Comparison of ENCODE assay signal across 9 cellular contexts in the genomic region with DNA sequence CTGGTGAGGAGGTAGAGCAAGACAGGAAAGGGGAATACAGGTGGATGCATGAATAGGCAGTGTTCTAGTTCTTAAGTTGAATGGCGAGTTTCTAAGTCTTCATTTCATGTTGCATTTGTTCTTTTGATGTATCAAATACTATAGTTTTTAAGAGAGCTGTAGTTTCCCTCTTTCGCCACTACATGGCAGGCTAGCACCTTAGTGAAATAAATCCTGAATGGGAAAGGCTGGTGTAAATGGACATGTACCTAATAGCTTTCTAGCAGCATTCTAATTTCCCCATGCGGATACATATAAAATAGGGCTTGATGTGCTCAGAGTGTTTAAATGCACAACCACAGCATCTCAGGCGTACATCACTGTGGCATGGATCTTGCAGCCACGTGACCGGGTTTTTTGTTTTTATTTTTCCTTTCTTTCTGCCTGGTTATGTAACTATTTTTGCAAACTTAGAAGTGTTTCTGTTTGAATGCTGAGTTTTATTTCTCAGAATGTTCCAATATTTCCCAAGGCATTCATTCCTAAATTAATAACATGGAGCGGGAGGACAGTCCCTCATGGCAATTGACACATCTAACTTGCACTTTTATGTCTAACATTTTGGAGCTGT. TPM values are rescaled to one million over a fixed set of nuclear protein-coding genes. Genes with fewer than 3 reads are reported as not detected.
DNase-seq lines count a peak whose midpoint lies in the region; ATAC-seq, FAIRE-seq and TF ChIP-seq lines count a peak whose summit lies in the region.
"Had no signal": no experiment of that assay in that cellular context is flagged by ENCODE, and none has a peak within 500 bp of the region (broad histone marks: within the 10 kb centered on the region; RNA-seq: fewer than 3 reads in every experiment).

No MANE protein-coding gene starts in this region.

- peak; percentile 53 to 77 (median 72) for ATAC-seq in pancreas
- ATAC-seq in HG02610 (IDR thresholded peaks at IDR 0.05; ENCODE audit: unreplicated experiment) = no peak

- H3K4me3 Mint-ChIP-seq in Caco-2 (ENCODE audit: unreplicated experiment) = no peak overlapping the region
- no peak overlapping the region for H3K4me3 Mint-ChIP-seq in activated CD4-positive, alpha-beta T cell treated with anti-CD3 and anti-CD28 coated beads, Interleukin-2, amount 10 ng/mL, durations not matched to agents 7 days and 5 days
- H3K4me3 Mint-ChIP-seq: T-helper 1 cell treated with Interleukin-12 subunit alpha and Interleukin-12 subunit beta and Interleukin-4 antibody, amounts not matched to agents 30 μg/mL and 1 μg/mL, for 36 hours had no signal

- no peaks in the 10 kb centered on the region for H3K36me3 Mint-ChIP-seq in Caco-2 (ENCODE audit: insufficient read depth, unreplicated experiment)
- H3K36me3 Mint-ChIP-seq in activated CD4-positive, alpha-beta T cell treated with anti-CD3 and anti-CD28 coated beads, Interleukin-2, amount 10 ng/mL, durations not matched to agents 7 days and 5 days (ENCODE audit: low read depth) = no peaks in the 10 kb centered on the region

- H3K9me3 Mint-ChIP-seq in Caco-2 (ENCODE audit: unreplicated experiment) = no peaks in the 10 kb centered on the region
- no peaks in the 10 kb centered on the region for H3K9me3 Mint-ChIP-seq in activated CD4-positive, alpha-beta T cell treated with anti-CD3 and anti-CD28 coated beads, Interleukin-2, amount 10 ng/mL, durations not matched to agents 7 days and 5 days
- H3K9me3 Mint-ChIP-seq: T-helper 1 cell treated with Interleukin-12 subunit alpha and Interleukin-12 subunit beta and Interleukin-4 antibody, amounts not matched to agents 30 μg/mL and 1 μg/mL, for 36 hours had no signal

- FAIRE-seq in pancreas (lab: Jason Lieb, UNC) = peak; percentile 73

- H3K27me3 ChIP-seq in Caco-2 (replicated peaks; ENCODE audit: control insufficient read depth, insufficient read depth, low read length) = no peaks in the 10 kb centered on the region
- no peaks in the 10 kb centered on the region for H3K27me3 ChIP-seq in pancreas

- TF ChIP-seq CTCF in Caco-2 (IDR thresholded peaks at IDR 0.05; ENCODE audit: insufficient read depth in 1 of 2, low read depth in 1 of 2, low read length in 1 of 2, severe bottlenecking in 1 of 2, unreplicated experiment in 1 of 2) (peak; percentile 60 to 82), HEK293 (tag by site-specific recombination; IDR thresholded peaks at IDR 0.05) (peak; percentile 80), foreskin fibroblast (IDR thresholded peaks at IDR 0.05; ENCODE audit: low read depth, low read length) (peak; percentile 78), pancreas (IDR thresholded peaks at IDR 0.05) (peak; percentile 55 to 72 (median 68))

- H3K36me3 ChIP-seq in Caco-2 (ENCODE audit: control insufficient read depth, insufficient read depth, low read length) (no peaks in the 10 kb centered on the region), HEK293 (ENCODE audit: control insufficient read depth in 2 of 2, insufficient read depth in 1 of 2, low read length in 2 of 2) (no peaks in the 10 kb centered on the region), pancreas (no peaks in the 10 kb centered on the region)

- WGBS in pancreas, 2 donors = 14 to 17% methylated on average over 7 of the region's 7 CpGs

- no peak overlapping the region for H3K27ac Mint-ChIP-seq in Caco-2 (ENCODE audit: unreplicated experiment)
- no peak overlapping the region for H3K27ac Mint-ChIP-seq in activated CD4-positive, alpha-beta T cell treated with anti-CD3 and anti-CD28 coated beads, Interleukin-2, amount 10 ng/mL, durations not matched to agents 7 days and 5 days
- H3K27ac Mint-ChIP-seq: T-helper 1 cell treated with Interleukin-12 subunit alpha and Interleukin-12 subunit beta and Interleukin-4 antibody, amounts not matched to agents 30 μg/mL and 1 μg/mL, for 36 hours had no signal

- H3K4me1 ChIP-seq in Caco-2 (no peaks in the 10 kb centered on the region), HEK293 (ENCODE audit: control insufficient read depth, insufficient read depth, low read length) (0 out of 2 replicates have a peak, but pooled peaks cover 2% of the 10 kb centered on the region), pancreas (no peaks in the 10 kb centered on the region)

- H3K4me1 Mint-ChIP-seq in Caco-2 (ENCODE audit: low read depth, unreplicated experiment) = no peaks in the 10 kb centered on the region
- peaks cover 9% of the 10 kb centered on the region for H3K4me1 Mint-ChIP-seq in activated CD4-positive, alpha-beta T cell treated with anti-CD3 and anti-CD28 coated beads, Interleukin-2, amount 10 ng/mL, durations not matched to agents 7 days and 5 days

- intact Hi-C loops in Caco-2 (cut with micrococcal nuclease; ENCODE audit: unreplicated experiment) = loop anchor here (1.0 to 5.0 kb wide), 4 partner anchors 24 to 286 kb away; partner anchors contain the start of gene FEM1B
- intact Hi-C loops in pancreas (cut with DNase I) = loop anchor here in 1 of 3 donors (10.0 kb wide), 1 partner anchor 132 kb away; no protein-coding TSS in a partner anchor

- H3K9me3 ChIP-seq in Caco-2 (no peaks in the 10 kb centered on the region), HEK293 (ENCODE audit: control insufficient read depth, insufficient read depth, low read depth, low read length) (no peaks in the 10 kb centered on the region; the same call in 1 of the 2 replicates), pancreas (no peaks in the 10 kb centered on the region)

- POLR2A ChIA-PET in Caco-2 (lab: Charles Lee) = no interaction called here
- POLR2A ChIA-PET in HEK293 (lab: Yijun Ruan, JAX) = interaction anchor here (0.6 to 1.4 kb wide), 8 partner anchors 9 to 1985 kb away, joined by 3 to 12 read pairs (median 3); partner anchors contain the start of gene FEM1B
- POLR2A ChIA-PET in activated CD4-positive, alpha-beta T cell treated with anti-CD3 and anti-CD28 coated beads, Interleukin-2, amount 10 ng/mL, durations not matched to agents 7 days and 5 days (lab: Charles Lee) = interaction anchor here (0.7 to 1.3 kb wide), 3 partner anchors 25 to 129 kb away, joined by 3 to 4 read pairs (median 4); no protein-coding TSS in a partner anchor

- BruUV-seq in Caco-2 (replicated peaks; lab: Mats Ljungman, UMichigan) = no TSS peak

- CTCF ChIA-PET in Caco-2 (lab: Charles Lee) (interaction anchor here (0.6 to 1.6 kb wide), 18 partner anchors 12 to 491 kb away, joined by 3 to 75 read pairs (median 4); partner anchors contain the start of gene FEM1B), HEK293 (lab: Yijun Ruan, JAX) (interaction anchor here (0.5 to 7.8 kb wide), 55 partner anchors 8 to 1111 kb away, joined by 3 to 158 read pairs (median 4); partner anchors contain the start of genes CLN6, FEM1B and ITGA11)
- CTCF ChIA-PET in activated CD4-positive, alpha-beta T cell treated with anti-CD3 and anti-CD28 coated beads, Interleukin-2, amount 10 ng/mL, durations not matched to agents 7 days and 5 days (lab: Charles Lee) = interaction anchor here (0.6 to 1.9 kb wide), 9 partner anchors 9 to 421 kb away, joined by 3 to 10 read pairs (median 3); no protein-coding TSS in a partner anchor

- H3K27me3 Mint-ChIP-seq in Caco-2 (ENCODE audit: insufficient read depth, unreplicated experiment) = peaks cover 3% of the 10 kb centered on the region
- peaks cover 20% of the 10 kb centered on the region for H3K27me3 Mint-ChIP-seq in activated CD4-positive, alpha-beta T cell treated with anti-CD3 and anti-CD28 coated beads, Interleukin-2, amount 10 ng/mL, durations not matched to agents 7 days and 5 days

- peak in 1 of 2 experiments; percentile 63 for DNase-seq in Caco-2
- DNase-seq in NCI-H510A treated with DMSO at 0.1 percent for 48 hours (lab: John Stamatoyannopoulos, UW) = peak; percentile 76
- peak; percentile 66 for DNase-seq in activated CD4-positive, alpha-beta T cell treated with anti-CD3 and anti-CD28 coated beads, Interleukin-2, amount 10 ng/mL, durations not matched to agents 7 days and 5 days
- DNase-seq in foreskin fibroblast = peak; percentile 62 to 85
- peak in 1 of 6 donors; percentile 47 for DNase-seq in pancreas
- no peak for DNase-seq in HPDE6-E6E7 (ENCODE audit: extremely low spot score)

- H3K27ac ChIP-seq in HEK293 (ENCODE audit: extremely low read depth, low read depth, low read length) = no peak overlapping the region
- no peak overlapping the region for H3K27ac ChIP-seq in pancreas

- H3K4me3 ChIP-seq in Caco-2 (ENCODE audit: low read depth, low read length) = no peak overlapping the region
- no peak overlapping the region for H3K4me3 ChIP-seq in HEK293 (ENCODE audit: low read depth, low read length)
- no peak overlapping the region for H3K4me3 ChIP-seq in foreskin fibroblast (ENCODE audit: low read depth in 1 of 2, low read length in 2 of 2)
- no peak overlapping the region for H3K4me3 ChIP-seq in pancreas

TF ChIP-seq in HEK293, 187 proteins besides CTCF, POLR2A, EP300 and RAD21 (continues in another document):
- peak; percentile 89 for TF ChIP-seq PRDM1 (tag by site-specific recombination; IDR thresholded peaks at IDR 0.05)
- TF ChIP-seq, protein P1, sequence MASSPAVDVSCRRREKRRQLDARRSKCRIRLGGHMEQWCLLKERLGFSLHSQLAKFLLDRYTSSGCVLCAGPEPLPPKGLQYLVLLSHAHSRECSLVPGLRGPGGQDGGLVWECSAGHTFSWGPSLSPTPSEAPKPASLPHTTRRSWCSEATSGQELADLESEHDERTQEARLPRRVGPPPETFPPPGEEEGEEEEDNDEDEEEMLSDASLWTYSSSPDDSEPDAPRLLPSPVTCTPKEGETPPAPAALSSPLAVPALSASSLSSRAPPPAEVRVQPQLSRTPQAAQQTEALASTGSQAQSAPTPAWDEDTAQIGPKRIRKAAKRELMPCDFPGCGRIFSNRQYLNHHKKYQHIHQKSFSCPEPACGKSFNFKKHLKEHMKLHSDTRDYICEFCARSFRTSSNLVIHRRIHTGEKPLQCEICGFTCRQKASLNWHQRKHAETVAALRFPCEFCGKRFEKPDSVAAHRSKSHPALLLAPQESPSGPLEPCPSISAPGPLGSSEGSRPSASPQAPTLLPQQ (tag by site-specific recombination; IDR thresholded peaks at IDR 0.05) = no peak
- TF ChIP-seq ZNF169 (tag by site-specific recombination; IDR thresholded peaks at IDR 0.05) = no peak
- TF ChIP-seq ZNF654 (tag by site-specific recombination; IDR thresholded peaks at IDR 0.05; ENCODE audit: low read depth) = peak; percentile 93
- TF ChIP-seq ZNF16 (tag by site-specific recombination; IDR thresholded peaks at IDR 0.05; ENCODE audit: low read depth) = no peak

RNA-seq across cellular contexts. Expression of gene CLN6, which starts 23.5 kb away (rescaled TPM):
- total RNA-seq in Caco-2 (2022) (69.5 and 76.7 TPM in 2 replicates), pancreas (10 to 100 TPM; 10.6 to 18.1 (median 12.6) TPM)
- 10 to 100 TPM; 57.6 to 61.9 TPM for total RNA-seq in activated CD4-positive, alpha-beta T cell treated with anti-CD3 and anti-CD28 coated beads, Interleukin-2, amount 10 ng/mL, durations not matched to agents 7 days and 5 days
- 10 to 100 TPM; 15.7 to 23.3 TPM for polyA plus RNA-seq in pancreas

RNA-seq across cellular contexts. Expression of gene FEM1B, which starts 24.5 kb away (rescaled TPM):
- 33.5 and 41.0 TPM in 2 replicates for total RNA-seq in Caco-2 (2022)
- 10 to 100 TPM; 51.7 to 66.3 TPM for total RNA-seq in activated CD4-positive, alpha-beta T cell treated with anti-CD3 and anti-CD28 coated beads, Interleukin-2, amount 10 ng/mL, durations not matched to agents 7 days and 5 days
- total RNA-seq in pancreas = 10 to 100 TPM in 5 of 6 donors, 1 to 10 TPM in 1; 7.7 to 25.4 (median 16.3) TPM
- 1 to 10 TPM; 3.5 to 7.9 TPM for polyA plus RNA-seq in pancreas

RNA-seq across cellular contexts. Expression of gene CALML4, which starts 47.9 kb away (rescaled TPM):
- total RNA-seq in Caco-2 (2022) (19.5 and 26.4 TPM in 2 replicates), pancreas (1 to 10 TPM; 1.5 to 6.9 (median 4.4) TPM)
- total RNA-seq in activated CD4-positive, alpha-beta T cell treated with anti-CD3 and anti-CD28 coated beads, Interleukin-2, amount 10 ng/mL, durations not matched to agents 7 days and 5 days = 10 to 100 TPM; 11.2 to 13.5 TPM
- 10 to 100 TPM; 12.9 to 31.4 TPM for polyA plus RNA-seq in pancreas
